In genomic region chr11:103683581-103683980, GRCh38 we compare ENCODE assay signal across 16 cellular contexts.
DNase-seq lines count a peak whose midpoint lies in the region; ATAC-seq, FAIRE-seq and TF ChIP-seq lines count a peak whose summit lies in the region.
"Had no signal": no experiment of that assay in that cellular context is flagged by ENCODE, and none has a peak within 500 bp of the region (broad histone marks: within the 10 kb centered on the region; RNA-seq: fewer than 3 reads in every experiment).

No MANE protein-coding gene starts in this region.

- no peak for TF ChIP-seq EP300 in suprapubic skin (IDR thresholded peaks at IDR 0.05)

- FAIRE-seq in TTC549 (lab: Jason Lieb, UNC) (peak; percentile 69), endothelial cell of umbilical vein (lab: Jason Lieb, UNC) (peak; percentile 66)

- POLR2A ChIA-PET in endothelial cell of umbilical vein (lab: Charles Lee) = no interaction called here

- peaks cover 19% of the 10 kb centered on the region for H3K4me1 ChIP-seq in endothelial cell of umbilical vein (ENCODE audit: control insufficient read depth, extremely low read depth, insufficient read depth, low read length)
- H3K4me1 ChIP-seq in suprapubic skin = no peaks in the 10 kb centered on the region

- no peak for ATAC-seq in GM21367 (IDR thresholded peaks at IDR 0.05; ENCODE audit: unreplicated experiment)

- no peak overlapping the region for H3K4me2 ChIP-seq in endothelial cell of umbilical vein (ENCODE audit: insufficient read depth, low read length)

- BruUV-seq in endothelial cell of umbilical vein (replicated peaks; lab: Mats Ljungman, UMichigan) = no TSS peak

- H3K9ac ChIP-seq in endothelial cell of umbilical vein (replicated peaks; ENCODE audit: extremely low read depth, insufficient read depth, low read length) = no peak overlapping the region

- H3K36me3 ChIP-seq in endothelial cell of umbilical vein (ENCODE audit: control insufficient read depth in 2 of 2, extremely low read depth in 1 of 2, insufficient read depth in 2 of 2, low read length in 2 of 2) = no peaks in the 10 kb centered on the region
- H3K36me3 ChIP-seq in suprapubic skin = no peaks in the 10 kb centered on the region

- no peak overlapping the region for H3K4me3 ChIP-seq in endothelial cell of umbilical vein (replicated peaks in 1 of 3; ENCODE audit: insufficient read depth in 1 of 3, low read depth in 1 of 3, low read length in 3 of 3)
- H3K4me3 ChIP-seq in suprapubic skin = no peak overlapping the region

- TF ChIP-seq CTCF in endothelial cell of umbilical vein (IDR thresholded peaks at IDR 0.05; ENCODE audit: extremely low read depth in 1 of 2, insufficient read depth in 1 of 2, low read depth in 1 of 2, low read length in 2 of 2) (no peak), suprapubic skin (IDR thresholded peaks at IDR 0.05) (no peak)

- no peak overlapping the region for H3K27ac ChIP-seq in endothelial cell of umbilical vein (ENCODE audit: insufficient read depth, low read depth, low read length)
- H3K27ac ChIP-seq in suprapubic skin = no peak overlapping the region

- CTCF ChIA-PET in endothelial cell of umbilical vein (lab: Charles Lee) = interaction anchor here (1.0 to 3.8 kb wide), 7 partner anchors 10 to 480 kb away, joined by 3 to 64 read pairs (median 4); partner anchors contain the start of gene PDGFD

- H3K9me3 ChIP-seq in endothelial cell of umbilical vein (replicated peaks; ENCODE audit: control insufficient read depth, insufficient read depth, low read length) = no peaks in the 10 kb centered on the region
- no peaks in the 10 kb centered on the region for H3K9me3 ChIP-seq in suprapubic skin

- no peak for TF ChIP-seq POLR2A in endothelial cell of umbilical vein (IDR thresholded peaks at IDR 0.05; ENCODE audit: low read depth, low read length)
- TF ChIP-seq POLR2A in suprapubic skin (IDR thresholded peaks at IDR 0.05) = no peak

- H3K9me1 ChIP-seq in endothelial cell of umbilical vein (replicated peaks; ENCODE audit: control insufficient read depth, extremely low read depth, insufficient read depth, low read length) = no peaks in the 10 kb centered on the region

- dilution Hi-C loops in endothelial cell of umbilical vein (cut with MboI; ENCODE audit: extremely low pct_ligation_motif_present, low sequenced_read_pairs) = no loop called here

- H3K79me2 ChIP-seq in endothelial cell of umbilical vein (ENCODE audit: control insufficient read depth, insufficient read depth, low read length) = no peaks in the 10 kb centered on the region

- H4K20me1 ChIP-seq in endothelial cell of umbilical vein (replicated peaks; ENCODE audit: control insufficient read depth, extremely low read depth, insufficient read depth, low read length) = no peaks in the 10 kb centered on the region

- H3K27me3 ChIP-seq in endothelial cell of umbilical vein (ENCODE audit: control insufficient read depth in 2 of 2, insufficient read depth in 2 of 2, low read length in 2 of 2) (no peaks in the 10 kb centered on the region), suprapubic skin (no peaks in the 10 kb centered on the region)

- 90% methylated on average over 2 of the region's 2 CpGs for WGBS in suprapubic skin

- peak; percentile 13 for DNase-seq in EL
- DNase-seq in endothelial cell of umbilical vein (ENCODE audit: low read depth, low spot score) = peak; percentile 83
- peak; percentile 8 for DNase-seq in renal cortical epithelial cell (ENCODE audit: low read depth)
- DNase-seq in NCI-H1048 (lab: John Stamatoyannopoulos, UW) = no peak
- no peak for DNase-seq in suprapubic skin (ENCODE audit: low spot score in 2 of 2)
- no peak for DNase-seq in stimulated activated CD4-positive, alpha-beta T cell treated with anti-CD3 and anti-CD28 coated beads, Interleukin-15, amount 100 ng/mL, for 24 hours
- DNase-seq: Calu3; CD4-positive, alpha-beta T cell; DMS79; GF-D8; Kasumi-1; NCI-H2029; NCI-H2171 treated with DMSO at 0.1 percent for 48 hours; RPMI8226 had no signal

- intact Hi-C loops in endothelial cell of umbilical vein (cut with micrococcal nuclease) = loop anchor here (2.0 to 5.0 kb wide), 6 partner anchors 51 to 569 kb away; no protein-coding TSS in a partner anchor

- H2AFZ ChIP-seq in endothelial cell of umbilical vein (ENCODE audit: low read depth, low read length) = peak overlapping the region; percentile 10

TF ChIP-seq in endothelial cell of umbilical vein, 7 proteins besides CTCF, POLR2A, EP300 and RAD21:
- no peak for TF ChIP-seq EZH2 (IDR thresholded peaks at IDR 0.05; ENCODE audit: borderline replicate concordance, low read depth, low read length, severe bottlenecking)
- TF ChIP-seq GATA2 (IDR thresholded peaks at IDR 0.05; ENCODE audit: insufficient read depth, insufficient read length, low read depth, low read length) = peak; percentile 41
- TF ChIP-seq MYC (IDR thresholded peaks at IDR 0.05; ENCODE audit: low read depth, low read length) = no peak
- peak; percentile 80 for TF ChIP-seq FOS (IDR thresholded peaks at IDR 0.05; ENCODE audit: borderline replicate concordance, insufficient read depth, low read length)
- TF ChIP-seq POLR2AphosphoS5 (IDR thresholded peaks at IDR 0.05; ENCODE audit: insufficient read depth, low read depth, low read length) = no peak
- TF ChIP-seq JUN (IDR thresholded peaks at IDR 0.05; ENCODE audit: borderline replicate concordance, insufficient read depth, insufficient read length, low read depth) = peak; percentile 4
- TF ChIP-seq, protein P1, sequence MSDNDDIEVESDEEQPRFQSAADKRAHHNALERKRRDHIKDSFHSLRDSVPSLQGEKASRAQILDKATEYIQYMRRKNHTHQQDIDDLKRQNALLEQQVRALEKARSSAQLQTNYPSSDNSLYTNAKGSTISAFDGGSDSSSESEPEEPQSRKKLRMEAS (IDR thresholded peaks at IDR 0.05; ENCODE audit: insufficient read depth, insufficient read length) = no peak

Comparison
In these comparisons a context has a peak if more than half of its experiments do, and no peak if none do; other contexts are left out.
1. DNase-seq: peak in EL (single experiment), endothelial cell of umbilical vein (single experiment) and renal cortical epithelial cell (single experiment); none in NCI-H1048 (single experiment), suprapubic skin (0 of 2) and stimulated activated CD4-positive, alpha-beta T cell treated with anti-CD3 and anti-CD28 coated beads, Interleukin-15, amount 100 ng/mL, for 24 hours (single experiment).